In genomic region chr2:231664727-231665126, GRCh38 we compare ENCODE assay signal across 14 cellular contexts. TPM values are rescaled to one million over a fixed set of nuclear protein-coding genes. Genes with fewer than 3 reads are reported as not detected.
DNase-seq lines count a peak whose midpoint lies in the region; ATAC-seq and TF ChIP-seq lines count a peak whose summit lies in the region.
"Had no signal": no experiment of that assay in that cellular context is flagged by ENCODE, and none has a peak within 500 bp of the region (broad histone marks: within the 10 kb centered on the region; RNA-seq: fewer than 3 reads in every experiment).

No MANE protein-coding gene starts in this region.

- H3K27ac ChIP-seq in caudate nucleus (ENCODE audit: low read depth, low read length), result peak overlapping the region; percentile 98
- H3K27ac ChIP-seq in muscle layer of duodenum (ENCODE audit: low read length), result peak overlapping the region; percentile 100
- H3K27ac ChIP-seq in tibial artery, result peak overlapping the region; percentile 97 to 98

- peak overlapping the region in 1 of 2 donors; percentile 51 for H3K4me3 ChIP-seq in muscle layer of duodenum (ENCODE audit: low read depth in 1 of 2, low read length in 2 of 2)
- H3K4me3 ChIP-seq in tibial artery, result no peak overlapping the region

- no peak for TF ChIP-seq CTCF in activated CD8-positive, alpha-beta T cell treated with anti-CD3 and anti-CD28 coated beads for 36 hours (IDR thresholded peaks at IDR 0.05)
- no peak for TF ChIP-seq CTCF in tibial artery (IDR thresholded peaks at IDR 0.05)

- intact Hi-C loops in activated CD8-positive, alpha-beta T cell treated with anti-CD3 and anti-CD28 coated beads for 36 hours (cut with micrococcal nuclease), result no loop called here
- intact Hi-C loops in tibial artery (cut with DNase I; ENCODE audit: low total_unique reads), result no loop called here

- H3K9me3 ChIP-seq in muscle layer of duodenum (ENCODE audit: control insufficient read depth in 1 of 2, low read length in 2 of 2), result no peaks in the 10 kb centered on the region
- no peaks in the 10 kb centered on the region for H3K9me3 ChIP-seq in tibial artery

- POLR2A ChIA-PET in activated CD8-positive, alpha-beta T cell treated with anti-CD3 and anti-CD28 coated beads for 36 hours (lab: Charles Lee), result interaction anchor here (1.2 to 6.6 kb wide), 3 partner anchors 11 to 51 kb away, joined by 3 to 46 read pairs (median 6); no protein-coding TSS in a partner anchor
- POLR2A ChIA-PET in activated CD8-positive, alpha-beta T cell treated with anti-CD3 and anti-CD28 coated beads, Interleukin-2, amount 10 ng/mL, durations not matched to agents 7 days and 5 days (lab: Charles Lee), result interaction anchor here (1.0 to 1.9 kb wide), 3 partner anchors 10 to 51 kb away, joined by 4 to 7 read pairs (median 5); partner anchors contain the start of gene PTMA

- H3K4me1 ChIP-seq in muscle layer of duodenum (ENCODE audit: control insufficient read depth in 1 of 2, insufficient read depth in 2 of 2, low read length in 2 of 2) (peaks cover 17 to 20% of the 10 kb centered on the region in 2 donors), tibial artery (peaks cover 6 to 49% (median 19%) of the 10 kb centered on the region in 4 donors)

- H3K36me3 ChIP-seq in muscle layer of duodenum (ENCODE audit: control insufficient read depth in 1 of 2, insufficient read depth in 2 of 2, low read length in 2 of 2) (no peaks in the 10 kb centered on the region), tibial artery (no peaks in the 10 kb centered on the region)

- H3K4me3 Mint-ChIP-seq in activated CD8-positive, alpha-beta T cell treated with anti-CD3 and anti-CD28 coated beads for 36 hours, result no peak overlapping the region
- H3K4me3 Mint-ChIP-seq in activated CD8-positive, alpha-beta T cell treated with anti-CD3 and anti-CD28 coated beads, Interleukin-2, amount 10 ng/mL, durations not matched to agents 7 days and 5 days, result no peak overlapping the region
- H3K4me3 Mint-ChIP-seq in activated T-cell treated with anti-CD3 and anti-CD28 coated beads, Interleukin-2, amount 50 U/mL, for 72 hours, result no peak overlapping the region
- H3K4me3 Mint-ChIP-seq: central memory CD8-positive, alpha-beta T cell had no signal

- no peaks in the 10 kb centered on the region for H3K27me3 Mint-ChIP-seq in activated CD8-positive, alpha-beta T cell treated with anti-CD3 and anti-CD28 coated beads for 36 hours
- H3K27me3 Mint-ChIP-seq in activated CD8-positive, alpha-beta T cell treated with anti-CD3 and anti-CD28 coated beads, Interleukin-2, amount 10 ng/mL, durations not matched to agents 7 days and 5 days (ENCODE audit: low read depth), result no peaks in the 10 kb centered on the region
- no peaks in the 10 kb centered on the region for H3K27me3 Mint-ChIP-seq in activated T-cell treated with anti-CD3 and anti-CD28 coated beads, Interleukin-2, amount 50 U/mL, for 72 hours (ENCODE audit: low read depth)
- H3K27me3 Mint-ChIP-seq: central memory CD8-positive, alpha-beta T cell; progenitor cell of endocrine pancreas had no signal

- ATAC-seq in activated CD8-positive, alpha-beta T cell treated with anti-CD3 and anti-CD28 coated beads for 36 hours, result no peak
- ATAC-seq in activated CD8-positive, alpha-beta T cell treated with anti-CD3 and anti-CD28 coated beads, Interleukin-2, amount 10 ng/mL, durations not matched to agents 7 days and 5 days, result no peak
- no peak for ATAC-seq in HG02973 (IDR thresholded peaks at IDR 0.05; ENCODE audit: unreplicated experiment)
- ATAC-seq in activated T-cell treated with anti-CD3 and anti-CD28 coated beads, Interleukin-2, amount 50 U/mL, for 72 hours (replicated peaks in 1 of 2), result no peak

- H3K4me1 Mint-ChIP-seq in activated CD8-positive, alpha-beta T cell treated with anti-CD3 and anti-CD28 coated beads for 36 hours (ENCODE audit: low read depth), result peaks cover 27% of the 10 kb centered on the region
- H3K4me1 Mint-ChIP-seq in activated CD8-positive, alpha-beta T cell treated with anti-CD3 and anti-CD28 coated beads, Interleukin-2, amount 10 ng/mL, durations not matched to agents 7 days and 5 days (ENCODE audit: low read depth), result peaks cover 38% of the 10 kb centered on the region
- peaks cover 30% of the 10 kb centered on the region for H3K4me1 Mint-ChIP-seq in activated T-cell treated with anti-CD3 and anti-CD28 coated beads, Interleukin-2, amount 50 U/mL, for 72 hours (ENCODE audit: low read depth)

- DNase-seq in activated CD8-positive, alpha-beta T cell treated with anti-CD3 and anti-CD28 coated beads for 36 hours, result no peak
- no peak for DNase-seq in activated CD8-positive, alpha-beta T cell treated with anti-CD3 and anti-CD28 coated beads, Interleukin-2, amount 10 ng/mL, durations not matched to agents 7 days and 5 days
- DNase-seq in caudate nucleus (lab: John Stamatoyannopoulos, UW), result no peak
- DNase-seq in tibial artery, result no peak
- DNase-seq in activated T-cell treated with anti-CD3 and anti-CD28 coated beads, Interleukin-2, amount 50 U/mL, for 72 hours, result no peak
- no peak for DNase-seq in NCI-H2171 (lab: John Stamatoyannopoulos, UW)
- DNase-seq: DMS79, kidney glomerular epithelial cell, NCI-H1436, T1000 had no signal

- H3K27ac Mint-ChIP-seq in activated CD8-positive, alpha-beta T cell treated with anti-CD3 and anti-CD28 coated beads for 36 hours, result peak overlapping the region; percentile 15
- no peak overlapping the region for H3K27ac Mint-ChIP-seq in activated CD8-positive, alpha-beta T cell treated with anti-CD3 and anti-CD28 coated beads, Interleukin-2, amount 10 ng/mL, durations not matched to agents 7 days and 5 days
- H3K27ac Mint-ChIP-seq in activated T-cell treated with anti-CD3 and anti-CD28 coated beads, Interleukin-2, amount 50 U/mL, for 72 hours, result no peak overlapping the region

- H3K27me3 ChIP-seq in muscle layer of duodenum (ENCODE audit: low read depth, low read length), result no peaks in the 10 kb centered on the region
- no peaks in the 10 kb centered on the region for H3K27me3 ChIP-seq in tibial artery

- CTCF ChIA-PET in activated CD8-positive, alpha-beta T cell treated with anti-CD3 and anti-CD28 coated beads for 36 hours (lab: Charles Lee), result interaction anchor here (1.3 to 17.1 kb wide), 3 partner anchors 11 to 53 kb away, joined by 4 to 385 read pairs (median 83); no protein-coding TSS in a partner anchor
- CTCF ChIA-PET in activated CD8-positive, alpha-beta T cell treated with anti-CD3 and anti-CD28 coated beads, Interleukin-2, amount 10 ng/mL, durations not matched to agents 7 days and 5 days (lab: Charles Lee), result interaction anchor here (0.7 to 5.2 kb wide), 3 partner anchors 11 to 50 kb away, joined by 3 to 65 read pairs (median 5); no protein-coding TSS in a partner anchor

- H3K36me3 Mint-ChIP-seq in activated CD8-positive, alpha-beta T cell treated with anti-CD3 and anti-CD28 coated beads for 36 hours (ENCODE audit: low read depth), result peaks cover 5% of the 10 kb centered on the region
- H3K36me3 Mint-ChIP-seq in activated CD8-positive, alpha-beta T cell treated with anti-CD3 and anti-CD28 coated beads, Interleukin-2, amount 10 ng/mL, durations not matched to agents 7 days and 5 days (ENCODE audit: low read depth), result peaks cover 11% of the 10 kb centered on the region
- H3K36me3 Mint-ChIP-seq in activated T-cell treated with anti-CD3 and anti-CD28 coated beads, Interleukin-2, amount 50 U/mL, for 72 hours (ENCODE audit: insufficient read depth in 2 of 2), result peaks cover 0 to 2% of the 10 kb centered on the region in 2 donors

- peaks cover 4% of the 10 kb centered on the region for H3K9me3 Mint-ChIP-seq in activated CD8-positive, alpha-beta T cell treated with anti-CD3 and anti-CD28 coated beads for 36 hours
- peaks cover 7% of the 10 kb centered on the region for H3K9me3 Mint-ChIP-seq in activated CD8-positive, alpha-beta T cell treated with anti-CD3 and anti-CD28 coated beads, Interleukin-2, amount 10 ng/mL, durations not matched to agents 7 days and 5 days (ENCODE audit: insufficient read depth)
- H3K9me3 Mint-ChIP-seq in activated T-cell treated with anti-CD3 and anti-CD28 coated beads, Interleukin-2, amount 50 U/mL, for 72 hours, result peaks cover 0 to 6% of the 10 kb centered on the region in 2 donors

RNA-seq across cellular contexts. Expression of gene PTMA, which starts 43.6 kb away (rescaled TPM):
- 1,000 to 10,000 TPM; 2,463 to 2,468 TPM for total RNA-seq in activated CD8-positive, alpha-beta T cell treated with anti-CD3 and anti-CD28 coated beads for 36 hours
- total RNA-seq in activated CD8-positive, alpha-beta T cell treated with anti-CD3 and anti-CD28 coated beads, Interleukin-2, amount 10 ng/mL, durations not matched to agents 7 days and 5 days, result 1,000 to 10,000 TPM; 1,769 to 1,842 TPM
- total RNA-seq in activated T-cell treated with anti-CD3 and anti-CD28 coated beads, Interleukin-2, amount 50 U/mL, for 72 hours, result 1,000 to 10,000 TPM; 1,057 to 1,154 TPM
